Comparison of ENCODE assay signal across 8 cellular contexts in genomic region chr19:16001481-16002312, GRCh38. TPM values are rescaled to one million over a fixed set of nuclear protein-coding genes. Genes with fewer than 3 reads are reported as not detected.
DNase-seq lines count a peak whose midpoint lies in the region; FAIRE-seq and TF ChIP-seq lines count a peak whose summit lies in the region.

No MANE protein-coding gene starts in this region.

- H3K4me3 Mint-ChIP-seq in activated naive CD4-positive, alpha-beta T cell treated with anti-CD3 and anti-CD28 coated beads, Interleukin-2, amount 50 U/mL, for 24 hours = peak overlapping the region; percentile 85

- no peaks in the 10 kb centered on the region for H3K9me3 Mint-ChIP-seq in activated naive CD4-positive, alpha-beta T cell treated with anti-CD3 and anti-CD28 coated beads, Interleukin-2, amount 50 U/mL, for 24 hours

- H3K36me3 Mint-ChIP-seq in activated naive CD4-positive, alpha-beta T cell treated with anti-CD3 and anti-CD28 coated beads, Interleukin-2, amount 50 U/mL, for 24 hours = no peaks in the 10 kb centered on the region

- H3K27me3 Mint-ChIP-seq in activated naive CD4-positive, alpha-beta T cell treated with anti-CD3 and anti-CD28 coated beads, Interleukin-2, amount 50 U/mL, for 24 hours = no peaks in the 10 kb centered on the region

- DNase-seq in activated CD8-positive, alpha-beta memory T cell treated with anti-CD3 and anti-CD28 coated beads for 24 hours = peak; percentile 80
- DNase-seq in activated CD8-positive, alpha-beta memory T cell treated with anti-CD3 and anti-CD28 coated beads, Interleukin-2, amount 50 U/mL, for 4 hours = no peak
- DNase-seq in MV-4-11 (lab: John Stamatoyannopoulos, UW) = peak; percentile 93
- DNase-seq in kidney epithelial cell (ENCODE audit: low read depth) = peak; percentile 5
- DNase-seq in stimulated activated CD4-positive, alpha-beta T cell treated with anti-CD3 and anti-CD28 coated beads, TNF-alpha, amount 100 ng/mL, for 24 hours (ENCODE audit: low read depth in 3 of 3) = peak; percentile 9 to 27 (median 22)
- DNase-seq in NCI-H1048 (lab: John Stamatoyannopoulos, UW) = no peak
- DNase-seq in urothelium cell line (ENCODE audit: low spot score) = no peak

- H3K36me3 ChIP-seq in kidney epithelial cell (ENCODE audit: control insufficient read depth, insufficient read depth, low read length) = no peaks in the 10 kb centered on the region

- TF ChIP-seq CTCF in kidney epithelial cell (IDR thresholded peaks at IDR 0.05; ENCODE audit: insufficient read depth, low read length, poor library complexity, severe bottlenecking) = no peak

- peaks cover 27% of the 10 kb centered on the region for H3K4me1 Mint-ChIP-seq in activated naive CD4-positive, alpha-beta T cell treated with anti-CD3 and anti-CD28 coated beads, Interleukin-2, amount 50 U/mL, for 24 hours

- no peak for FAIRE-seq in urothelium cell line (lab: Jason Lieb, UNC)

- peak overlapping the region; percentile 87 for H3K27ac Mint-ChIP-seq in activated naive CD4-positive, alpha-beta T cell treated with anti-CD3 and anti-CD28 coated beads, Interleukin-2, amount 50 U/mL, for 24 hours

- H3K27me3 ChIP-seq in kidney epithelial cell (ENCODE audit: control insufficient read depth, insufficient read depth, low read length) = no peaks in the 10 kb centered on the region

- no peak overlapping the region for H3K4me3 ChIP-seq in kidney epithelial cell (ENCODE audit: low read depth, low read length)

RNA-seq across cellular contexts. Expression of gene OR10H4, which starts 52.9 kb away (rescaled TPM):
- not detected in 2 replicates for total RNA-seq in kidney epithelial cell

Comparison
In these comparisons a context has a peak if more than half of its experiments do, and no peak if none do; other contexts are left out.
1. DNase-seq: peak in activated CD8-positive, alpha-beta memory T cell treated with anti-CD3 and anti-CD28 coated beads for 24 hours (single experiment), MV-4-11 (single experiment), kidney epithelial cell (single experiment) and stimulated activated CD4-positive, alpha-beta T cell treated with anti-CD3 and anti-CD28 coated beads, TNF-alpha, amount 100 ng/mL, for 24 hours (3 of 3); none in activated CD8-positive, alpha-beta memory T cell treated with anti-CD3 and anti-CD28 coated beads, Interleukin-2, amount 50 U/mL, for 4 hours (single experiment), NCI-H1048 (single experiment) and urothelium cell line (single experiment).